In the genomic region with DNA sequence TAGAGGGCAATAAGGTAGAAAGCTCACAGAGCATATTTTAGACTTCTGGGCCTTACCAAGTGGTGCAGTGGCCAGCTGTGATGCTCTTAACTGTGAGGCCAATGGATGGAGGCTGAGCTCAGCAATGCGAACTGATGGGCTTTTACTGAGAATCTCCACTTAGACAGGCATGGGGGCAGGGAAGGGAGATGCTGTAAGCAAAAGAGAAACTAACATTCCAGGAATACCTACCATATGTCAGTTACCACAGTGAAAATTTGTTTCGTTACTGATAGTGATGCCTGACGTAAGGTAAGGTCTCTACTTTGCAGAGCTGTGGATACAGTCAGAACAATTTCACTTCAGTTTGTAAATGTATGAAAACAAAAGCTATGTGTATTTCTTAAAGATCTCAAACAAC, we compare ENCODE assay signal across 1 cellular context.
TF ChIP-seq lines count a peak whose summit lies in the region.

No MANE protein-coding gene starts in this region.

TF ChIP-seq in IMR-90, 13 proteins besides CTCF, POLR2A, EP300 and RAD21 (continued from another document):
- TF ChIP-seq, protein P1, sequence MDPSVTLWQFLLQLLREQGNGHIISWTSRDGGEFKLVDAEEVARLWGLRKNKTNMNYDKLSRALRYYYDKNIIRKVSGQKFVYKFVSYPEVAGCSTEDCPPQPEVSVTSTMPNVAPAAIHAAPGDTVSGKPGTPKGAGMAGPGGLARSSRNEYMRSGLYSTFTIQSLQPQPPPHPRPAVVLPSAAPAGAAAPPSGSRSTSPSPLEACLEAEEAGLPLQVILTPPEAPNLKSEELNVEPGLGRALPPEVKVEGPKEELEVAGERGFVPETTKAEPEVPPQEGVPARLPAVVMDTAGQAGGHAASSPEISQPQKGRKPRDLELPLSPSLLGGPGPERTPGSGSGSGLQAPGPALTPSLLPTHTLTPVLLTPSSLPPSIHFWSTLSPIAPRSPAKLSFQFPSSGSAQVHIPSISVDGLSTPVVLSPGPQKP (IDR thresholded peaks at IDR 0.05; ENCODE audit: borderline replicate concordance, low read depth, low read length) = no peak
- TF ChIP-seq CHD1 (IDR thresholded peaks at IDR 0.05; ENCODE audit: low read depth, low read length) (no peak), RFX5 (IDR thresholded peaks at IDR 0.05; ENCODE audit: low read depth, low read length) (no peak), RCOR1 (IDR thresholded peaks at IDR 0.05; ENCODE audit: insufficient replicate concordance, low read length) (no peak)
- TF ChIP-seq, protein P2, sequence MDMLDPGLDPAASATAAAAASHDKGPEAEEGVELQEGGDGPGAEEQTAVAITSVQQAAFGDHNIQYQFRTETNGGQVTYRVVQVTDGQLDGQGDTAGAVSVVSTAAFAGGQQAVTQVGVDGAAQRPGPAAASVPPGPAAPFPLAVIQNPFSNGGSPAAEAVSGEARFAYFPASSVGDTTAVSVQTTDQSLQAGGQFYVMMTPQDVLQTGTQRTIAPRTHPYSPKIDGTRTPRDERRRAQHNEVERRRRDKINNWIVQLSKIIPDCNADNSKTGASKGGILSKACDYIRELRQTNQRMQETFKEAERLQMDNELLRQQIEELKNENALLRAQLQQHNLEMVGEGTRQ (IDR thresholded peaks at IDR 0.05; ENCODE audit: low read depth, low read length) = no peak
